ENCODE assay signal across 1 cellular context in genomic region chr7:128455556-128456254, GRCh38.
TF ChIP-seq lines count a peak whose summit lies in the region.

A gene with protein sequence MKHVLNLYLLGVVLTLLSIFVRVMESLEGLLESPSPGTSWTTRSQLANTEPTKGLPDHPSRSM (plus strand): TSS chr7:128455878. CDS start chr7:128457269, 1,391 bp downstream.

TF ChIP-seq in HepG2, 621 proteins besides CTCF, POLR2A, EP300 and RAD21 (continued from another document and continues in another):
- no peak for TF ChIP-seq ZSCAN30 (CRISPR knock-in tag; IDR thresholded peaks at IDR 0.05)
- peak; percentile 96 for TF ChIP-seq ZNF816 (CRISPR knock-in tag; IDR thresholded peaks at IDR 0.05; ENCODE audit: borderline replicate concordance)
- TF ChIP-seq U2AF1 (optimal IDR thresholded peaks at IDR 0.05; ENCODE audit: low read depth, low read length), result no peak
- TF ChIP-seq PHF21A (CRISPR knock-in tag; IDR thresholded peaks at IDR 0.05), result peak; percentile 76
- peak; percentile 36; the same call in 1 of the 2 replicates for TF ChIP-seq ZNF609 (CRISPR knock-in tag; IDR thresholded peaks at IDR 0.05; ENCODE audit: borderline replicate concordance)
- no peak for TF ChIP-seq ZNF512 (CRISPR knock-in tag; IDR thresholded peaks at IDR 0.05)
- TF ChIP-seq CHCHD3 (CRISPR knock-in tag; IDR thresholded peaks at IDR 0.05), result no peak
- TF ChIP-seq RXRA (CRISPR knock-in tag; IDR thresholded peaks at IDR 0.05), result no peak; the same call in 1 of the 2 replicates
- TF ChIP-seq NPAS2 (CRISPR knock-in tag; IDR thresholded peaks at IDR 0.05; ENCODE audit: borderline replicate concordance), result no peak
- TF ChIP-seq TRIM24 (CRISPR knock-in tag; IDR thresholded peaks at IDR 0.05), result no peak
- TF ChIP-seq ZNF577 (CRISPR knock-in tag; IDR thresholded peaks at IDR 0.05; ENCODE audit: borderline replicate concordance, low read depth), result no peak
- 0 out of 2 replicates have a peak, but pooled peaks have one; percentile 8 for TF ChIP-seq HBP1 (CRISPR knock-in tag; IDR thresholded peaks at IDR 0.05; ENCODE audit: low read depth)
- no peak for TF ChIP-seq TBP (CRISPR knock-in tag; IDR thresholded peaks at IDR 0.05)
- peak; percentile 47; the same call in 1 of the 2 replicates for TF ChIP-seq ZNF878 (CRISPR knock-in tag; IDR thresholded peaks at IDR 0.05)
- no peak for TF ChIP-seq PAF1 (CRISPR knock-in tag; IDR thresholded peaks at IDR 0.05)
- no peak for TF ChIP-seq TCF7 (IDR thresholded peaks at IDR 0.05; ENCODE audit: low read depth)
- no peak for TF ChIP-seq ZFP1 (CRISPR knock-in tag; IDR thresholded peaks at IDR 0.05)
- TF ChIP-seq ZNF839 (CRISPR knock-in tag; IDR thresholded peaks at IDR 0.05; ENCODE audit: borderline replicate concordance), result no peak; the same call in 1 of the 2 replicates
- no peak for TF ChIP-seq PCBP1 (IDR thresholded peaks at IDR 0.05; ENCODE audit: borderline replicate concordance, low read depth, low read length)
- TF ChIP-seq, protein P1, sequence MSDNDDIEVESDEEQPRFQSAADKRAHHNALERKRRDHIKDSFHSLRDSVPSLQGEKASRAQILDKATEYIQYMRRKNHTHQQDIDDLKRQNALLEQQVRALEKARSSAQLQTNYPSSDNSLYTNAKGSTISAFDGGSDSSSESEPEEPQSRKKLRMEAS (IDR thresholded peaks at IDR 0.05), result peak; percentile 91
- TF ChIP-seq ZNF704 (CRISPR knock-in tag; IDR thresholded peaks at IDR 0.05; ENCODE audit: borderline replicate concordance), result peak; percentile 74; the same call in 1 of the 2 replicates
- TF ChIP-seq, protein P2, sequence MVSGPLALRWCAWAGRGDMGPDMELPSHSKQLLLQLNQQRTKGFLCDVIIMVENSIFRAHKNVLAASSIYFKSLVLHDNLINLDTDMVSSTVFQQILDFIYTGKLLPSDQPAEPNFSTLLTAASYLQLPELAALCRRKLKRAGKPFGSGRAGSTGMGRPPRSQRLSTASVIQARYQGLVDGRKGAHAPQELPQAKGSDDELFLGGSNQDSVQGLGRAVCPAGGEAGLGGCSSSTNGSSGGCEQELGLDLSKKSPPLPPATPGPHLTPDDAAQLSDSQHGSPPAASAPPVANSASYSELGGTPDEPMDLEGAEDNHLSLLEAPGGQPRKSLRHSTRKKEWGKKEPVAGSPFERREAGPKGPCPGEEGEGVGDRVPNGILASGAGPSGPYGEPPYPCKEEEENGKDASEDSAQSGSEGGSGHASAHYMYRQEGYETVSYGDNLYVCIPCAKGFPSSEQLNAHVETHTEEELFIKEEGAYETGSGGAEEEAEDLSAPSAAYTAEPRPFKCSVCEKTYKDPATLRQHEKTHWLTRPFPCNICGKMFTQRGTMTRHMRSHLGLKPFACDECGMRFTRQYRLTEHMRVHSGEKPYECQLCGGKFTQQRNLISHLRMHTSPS (CRISPR knock-in tag; IDR thresholded peaks at IDR 0.05; ENCODE audit: low read depth), result no peak
- no peak for TF ChIP-seq DZIP1 (CRISPR knock-in tag; IDR thresholded peaks at IDR 0.05)
- TF ChIP-seq ZNF138 (CRISPR knock-in tag; IDR thresholded peaks at IDR 0.05; ENCODE audit: low read depth), result no peak; the same call in 1 of the 2 replicates
- peak; percentile 38; the same call in 1 of the 2 replicates for TF ChIP-seq ZNF296 (CRISPR knock-in tag; conservative IDR thresholded peaks at IDR 0.05)
- TF ChIP-seq ZNF773 (CRISPR knock-in tag; IDR thresholded peaks at IDR 0.05; ENCODE audit: borderline replicate concordance), result no peak
- no peak; the same call in 1 of the 2 replicates for TF ChIP-seq MEIS2 (CRISPR knock-in tag; IDR thresholded peaks at IDR 0.05)
- TF ChIP-seq ZKSCAN1 (IDR thresholded peaks at IDR 0.05; ENCODE audit: low read length), result no peak
- no peak for TF ChIP-seq ZSCAN12 (CRISPR knock-in tag; IDR thresholded peaks at IDR 0.05)
- TF ChIP-seq REPIN1 (CRISPR knock-in tag; IDR thresholded peaks at IDR 0.05; ENCODE audit: borderline replicate concordance, low read depth), result no peak
- TF ChIP-seq ZKSCAN5 (CRISPR knock-in tag; IDR thresholded peaks at IDR 0.05), result no peak
- 0 out of 2 replicates have a peak, but pooled peaks have one; percentile 48 for TF ChIP-seq KLF6 (CRISPR knock-in tag; IDR thresholded peaks at IDR 0.05)
- peak; percentile 94 for TF ChIP-seq POLR2AphosphoS5 (IDR thresholded peaks at IDR 0.05; ENCODE audit: low read depth, low read length)
- TF ChIP-seq ZMYM4 (CRISPR knock-in tag; IDR thresholded peaks at IDR 0.05), result peak; percentile 80; the same call in 1 of the 2 replicates
- peak; percentile 88 for TF ChIP-seq ZNF747 (CRISPR knock-in tag; IDR thresholded peaks at IDR 0.05; ENCODE audit: borderline replicate concordance)
- TF ChIP-seq ZNF17 (CRISPR knock-in tag; IDR thresholded peaks at IDR 0.05), result no peak
- 0 out of 2 replicates have a peak, but pooled peaks have one; percentile 21 for TF ChIP-seq KLF9 (CRISPR knock-in tag; IDR thresholded peaks at IDR 0.05; ENCODE audit: low read depth)
- TF ChIP-seq, protein P3, sequence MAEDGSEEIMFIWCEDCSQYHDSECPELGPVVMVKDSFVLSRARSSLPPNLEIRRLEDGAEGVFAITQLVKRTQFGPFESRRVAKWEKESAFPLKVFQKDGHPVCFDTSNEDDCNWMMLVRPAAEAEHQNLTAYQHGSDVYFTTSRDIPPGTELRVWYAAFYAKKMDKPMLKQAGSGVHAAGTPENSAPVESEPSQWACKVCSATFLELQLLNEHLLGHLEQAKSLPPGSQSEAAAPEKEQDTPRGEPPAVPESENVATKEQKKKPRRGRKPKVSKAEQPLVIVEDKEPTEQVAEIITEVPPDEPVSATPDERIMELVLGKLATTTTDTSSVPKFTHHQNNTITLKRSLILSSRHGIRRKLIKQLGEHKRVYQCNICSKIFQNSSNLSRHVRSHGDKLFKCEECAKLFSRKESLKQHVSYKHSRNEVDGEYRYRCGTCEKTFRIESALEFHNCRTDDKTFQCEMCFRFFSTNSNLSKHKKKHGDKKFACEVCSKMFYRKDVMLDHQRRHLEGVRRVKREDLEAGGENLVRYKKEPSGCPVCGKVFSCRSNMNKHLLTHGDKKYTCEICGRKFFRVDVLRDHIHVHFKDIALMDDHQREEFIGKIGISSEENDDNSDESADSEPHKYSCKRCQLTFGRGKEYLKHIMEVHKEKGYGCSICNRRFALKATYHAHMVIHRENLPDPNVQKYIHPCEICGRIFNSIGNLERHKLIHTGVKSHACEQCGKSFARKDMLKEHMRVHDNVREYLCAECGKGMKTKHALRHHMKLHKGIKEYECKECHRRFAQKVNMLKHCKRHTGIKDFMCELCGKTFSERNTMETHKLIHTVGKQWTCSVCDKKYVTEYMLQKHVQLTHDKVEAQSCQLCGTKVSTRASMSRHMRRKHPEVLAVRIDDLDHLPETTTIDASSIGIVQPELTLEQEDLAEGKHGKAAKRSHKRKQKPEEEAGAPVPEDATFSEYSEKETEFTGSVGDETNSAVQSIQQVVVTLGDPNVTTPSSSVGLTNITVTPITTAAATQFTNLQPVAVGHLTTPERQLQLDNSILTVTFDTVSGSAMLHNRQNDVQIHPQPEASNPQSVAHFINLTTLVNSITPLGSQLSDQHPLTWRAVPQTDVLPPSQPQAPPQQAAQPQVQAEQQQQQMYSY (CRISPR knock-in tag; IDR thresholded peaks at IDR 0.05), result no peak
- no peak for TF ChIP-seq ZNF180 (CRISPR knock-in tag; IDR thresholded peaks at IDR 0.05; ENCODE audit: borderline replicate concordance, low read depth)
- TF ChIP-seq ZNF276 (CRISPR knock-in tag; IDR thresholded peaks at IDR 0.05; ENCODE audit: low read depth), result peak; percentile 47; the same call in 1 of the 2 replicates
- peak; percentile 27; the same call in 1 of the 2 replicates for TF ChIP-seq ZNF232 (CRISPR knock-in tag; IDR thresholded peaks at IDR 0.05; ENCODE audit: borderline replicate concordance)
- TF ChIP-seq ZNF775 (CRISPR knock-in tag; IDR thresholded peaks at IDR 0.05; ENCODE audit: borderline replicate concordance), result no peak
- no peak for TF ChIP-seq ZBTB8A (CRISPR knock-in tag; IDR thresholded peaks at IDR 0.05; ENCODE audit: borderline replicate concordance, low read depth)
- no peak for TF ChIP-seq SETDB1 (CRISPR knock-in tag; IDR thresholded peaks at IDR 0.05; ENCODE audit: borderline replicate concordance)
